In genomic region chr7:40231796-40232195, GRCh38 we compare ENCODE assay signal across 11 cellular contexts.
"Had no signal": no experiment of that assay in that cellular context is flagged by ENCODE, and none has a peak within 500 bp of the region (broad histone marks: within the 10 kb centered on the region; RNA-seq: fewer than 3 reads in every experiment).

No MANE protein-coding gene starts in this region.

- H3K27ac ChIP-seq: adrenal gland, gastrocnemius medialis, neural progenitor cell, skin epidermis, transverse colon had no signal

- H3K4me1 ChIP-seq: adrenal gland, gastrocnemius medialis, neural progenitor cell had no signal

- H3K9ac ChIP-seq: neural progenitor cell had no signal

- H3K4me3 ChIP-seq: adrenal gland, gastrocnemius medialis, neural progenitor cell, skin epidermis, transverse colon had no signal

- H2AFZ ChIP-seq: neural progenitor cell had no signal

- H3K36me3 ChIP-seq: adrenal gland, gastrocnemius medialis, neural progenitor cell, transverse colon had no signal

- H3K27me3 ChIP-seq: adrenal gland, gastrocnemius medialis, neural progenitor cell, transverse colon had no signal

- H3K9me3 ChIP-seq: adrenal gland, gastrocnemius medialis, transverse colon had no signal

- ATAC-seq: gastrocnemius medialis; left ventricle myocardium superior; stimulated activated effector memory CD8-positive, alpha-beta T cell treated with anti-CD3 and anti-CD28 coated beads, Interleukin-12 subunit alpha, Interleukin-12 subunit beta, amount 100 ng/mL, for 72 hours; T-helper 17 cell had no signal

- DNase-seq: activated CD4-positive, alpha-beta T cell treated with anti-CD3 and anti-CD28 coated beads, Interleukin-2, amount 50 U/mL, for 1 hour; activated CD4-positive, CD25-positive, alpha-beta regulatory T cell; activated naive CD4-positive, alpha-beta T cell treated with anti-CD3 and anti-CD28 coated beads, Interleukin-2, amount 50 U/mL, for 16 hours; gastrocnemius medialis; left ventricle myocardium superior; T-helper 17 cell had no signal

- H3K4me2 ChIP-seq: neural progenitor cell had no signal
